In genomic region chr16:14629612-14629918, GRCh38 we compare ENCODE assay signal across 8 cellular contexts. TPM values are rescaled to one million over a fixed set of nuclear protein-coding genes. Genes with fewer than 3 reads are reported as not detected.
DNase-seq lines count a peak whose midpoint lies in the region; ATAC-seq and TF ChIP-seq lines count a peak whose summit lies in the region.

No MANE protein-coding gene starts in this region.

- no peaks in the 10 kb centered on the region for H3K9me3 Mint-ChIP-seq in activated CD8-positive, alpha-beta memory T cell treated with anti-CD3 and anti-CD28 coated beads, Interleukin-2, amount 10 ng/mL, durations not matched to agents 7 days and 5 days (ENCODE audit: low read depth)
- H3K9me3 Mint-ChIP-seq in type B pancreatic cell: peaks cover 5% of the 10 kb centered on the region

- H3K4me3 ChIP-seq in astrocyte of the spinal cord (ENCODE audit: low read depth, low read length) (peak overlapping the region; percentile 93), lower leg skin (ENCODE audit: low read depth, poor library complexity, severe bottlenecking) (peak overlapping the region; percentile 76)

- H3K4me3 Mint-ChIP-seq in activated CD8-positive, alpha-beta memory T cell treated with anti-CD3 and anti-CD28 coated beads, Interleukin-2, amount 10 ng/mL, durations not matched to agents 7 days and 5 days: peak overlapping the region; percentile 88
- H3K4me3 Mint-ChIP-seq in type B pancreatic cell: peak overlapping the region; percentile 86

- peak overlapping the region; percentile 97 for H3K27ac Mint-ChIP-seq in activated CD8-positive, alpha-beta memory T cell treated with anti-CD3 and anti-CD28 coated beads, Interleukin-2, amount 10 ng/mL, durations not matched to agents 7 days and 5 days
- peak overlapping the region; percentile 97 for H3K27ac Mint-ChIP-seq in type B pancreatic cell

- no peak for ATAC-seq in activated CD8-positive, alpha-beta memory T cell treated with anti-CD3 and anti-CD28 coated beads, Interleukin-2, amount 10 ng/mL, durations not matched to agents 7 days and 5 days

- TF ChIP-seq CTCF in astrocyte of the spinal cord (IDR thresholded peaks at IDR 0.05; ENCODE audit: low read depth, low read length) (no peak), lower leg skin (IDR thresholded peaks at IDR 0.05) (no peak), type B pancreatic cell (conservative IDR thresholded peaks at IDR 0.05) (no peak)

- in situ Hi-C loops in astrocyte of the spinal cord (cut with HindIII; ENCODE audit: low sequenced_read_pairs): no loop called here

- H3K4me1 Mint-ChIP-seq in activated CD8-positive, alpha-beta memory T cell treated with anti-CD3 and anti-CD28 coated beads, Interleukin-2, amount 10 ng/mL, durations not matched to agents 7 days and 5 days: peaks cover 53% of the 10 kb centered on the region
- H3K4me1 Mint-ChIP-seq in type B pancreatic cell (ENCODE audit: unreplicated experiment): peaks cover 24% of the 10 kb centered on the region

- H3K36me3 Mint-ChIP-seq in activated CD8-positive, alpha-beta memory T cell treated with anti-CD3 and anti-CD28 coated beads, Interleukin-2, amount 10 ng/mL, durations not matched to agents 7 days and 5 days: peaks cover 24% of the 10 kb centered on the region
- H3K36me3 Mint-ChIP-seq in type B pancreatic cell: peaks cover 6% of the 10 kb centered on the region

- no peaks in the 10 kb centered on the region for H3K27me3 Mint-ChIP-seq in activated CD8-positive, alpha-beta memory T cell treated with anti-CD3 and anti-CD28 coated beads, Interleukin-2, amount 10 ng/mL, durations not matched to agents 7 days and 5 days
- H3K27me3 Mint-ChIP-seq in type B pancreatic cell: no peaks in the 10 kb centered on the region

- TF ChIP-seq POLR2A in lower leg skin (IDR thresholded peaks at IDR 0.05): no peak

- WGBS in lower leg skin, 2 donors: 1% methylated on average over 17 of the region's 17 CpGs

- no peak for DNase-seq in activated CD8-positive, alpha-beta memory T cell treated with anti-CD3 and anti-CD28 coated beads, Interleukin-2, amount 10 ng/mL, durations not matched to agents 7 days and 5 days
- no peak for DNase-seq in activated CD8-positive, alpha-beta memory T cell treated with anti-CD3 and anti-CD28 coated beads, Interleukin-2, amount 50 U/mL, for 4 hours
- peak; percentile 19 for DNase-seq in HK-2 (ENCODE audit: unreplicated experiment)
- peak; percentile 18 for DNase-seq in astrocyte of the spinal cord (ENCODE audit: low read depth, low spot score)
- peak in 1 of 2 donors; percentile 36 for DNase-seq in lower leg skin (ENCODE audit: low spot score in 2 of 2)
- DNase-seq in type B pancreatic cell (ENCODE audit: extremely low spot score, unreplicated experiment): no peak
- DNase-seq in glomerular visceral epithelial cell (ENCODE audit: extremely low spot score): no peak
- DNase-seq in stimulated activated CD4-positive, alpha-beta T cell treated with anti-CD3 and anti-CD28 coated beads, Interleukin-2, amount 100 ng/mL, for 48 hours: no peak

- intact Hi-C loops in lower leg skin (cut with DNase I; ENCODE audit: low total_unique reads): no loop called here

- CTCF ChIA-PET in activated CD8-positive, alpha-beta memory T cell treated with anti-CD3 and anti-CD28 coated beads, Interleukin-2, amount 10 ng/mL, durations not matched to agents 7 days and 5 days (lab: Charles Lee): interaction anchor here (1.5 kb wide), 1 partner anchor 706 kb away, joined by 3 read pairs; no protein-coding TSS in a partner anchor

RNA-seq across cellular contexts. Expression of gene PARN, which starts 0.5 kb away (rescaled TPM):
- 10 to 100 TPM; 40.7 to 44.6 TPM for total RNA-seq in activated CD8-positive, alpha-beta memory T cell treated with anti-CD3 and anti-CD28 coated beads, Interleukin-2, amount 10 ng/mL, durations not matched to agents 7 days and 5 days
- total RNA-seq in lower leg skin (10 to 100 TPM; 23.4 to 28.7 (median 25.4) TPM), type B pancreatic cell (ENCODE audit: low replicate concordance) (26.1 and 29.2 TPM in 2 replicates)

RNA-seq across cellular contexts. Expression of gene BFAR, which starts 3.2 kb away (rescaled TPM):
- 10 to 100 TPM; 59.2 to 65.0 TPM for total RNA-seq in activated CD8-positive, alpha-beta memory T cell treated with anti-CD3 and anti-CD28 coated beads, Interleukin-2, amount 10 ng/mL, durations not matched to agents 7 days and 5 days
- total RNA-seq in lower leg skin (10 to 100 TPM; 37.6 to 64.2 (median 53.6) TPM), type B pancreatic cell (ENCODE audit: low replicate concordance) (49.1 and 67.6 TPM in 2 replicates)

Comparison
In these comparisons a context has a peak if more than half of its experiments do, and no peak if none do; other contexts are left out.
1. DNase-seq: peak in HK-2 (single experiment) and astrocyte of the spinal cord (single experiment); none in activated CD8-positive, alpha-beta memory T cell treated with anti-CD3 and anti-CD28 coated beads, Interleukin-2, amount 10 ng/mL, durations not matched to agents 7 days and 5 days (single experiment), activated CD8-positive, alpha-beta memory T cell treated with anti-CD3 and anti-CD28 coated beads, Interleukin-2, amount 50 U/mL, for 4 hours (single experiment), type B pancreatic cell (single experiment), glomerular visceral epithelial cell (single experiment) and stimulated activated CD4-positive, alpha-beta T cell treated with anti-CD3 and anti-CD28 coated beads, Interleukin-2, amount 100 ng/mL, for 48 hours (0 of 2).